8 cellular contexts compared by ENCODE assay signal in genomic region chr4:76214269-76214628, GRCh38. TPM values are rescaled to one million over a fixed set of nuclear protein-coding genes. Genes with fewer than 3 reads are reported as not detected.
DNase-seq lines count a peak whose midpoint lies in the region; ATAC-seq and TF ChIP-seq lines count a peak whose summit lies in the region.

No MANE protein-coding gene starts in this region.

- H3K4me2 ChIP-seq in Loucy (ENCODE audit: low read depth, low read length, poor library complexity, severe bottlenecking) (peak overlapping the region; percentile 96), neural progenitor cell (peak overlapping the region; percentile 94)

- no peaks in the 10 kb centered on the region for H3K9me3 Mint-ChIP-seq in activated T-cell treated with anti-CD3 and anti-CD28 coated beads, Interleukin-2, amount 50 U/mL, for 4 hours
- H3K9me3 Mint-ChIP-seq in neural progenitor cell: no peaks in the 10 kb centered on the region

- H3F3A ChIP-seq in Loucy (ENCODE audit: low read depth) (no peaks in the 10 kb centered on the region; the same call in 1 of the 2 replicates), neural progenitor cell (ENCODE audit: low read depth) (peaks cover 15% of the 10 kb centered on the region)

- H3K9me2 ChIP-seq in Loucy (replicated peaks; ENCODE audit: low read depth, low read length): no peaks in the 10 kb centered on the region

- no peaks in the 10 kb centered on the region for H3K27me3 ChIP-seq in Loucy (ENCODE audit: insufficient read depth, low read length, poor library complexity, severe bottlenecking)
- H3K27me3 ChIP-seq in duodenal mucosa (ENCODE audit: control insufficient read depth in 1 of 2, insufficient read depth in 2 of 2, low read length in 2 of 2): no peaks in the 10 kb centered on the region
- H3K27me3 ChIP-seq in neural progenitor cell: peaks cover 4% of the 10 kb centered on the region

- H3K4me1 ChIP-seq in Loucy (ENCODE audit: insufficient read depth, low read length, poor library complexity, severe bottlenecking) (peaks cover 50% of the 10 kb centered on the region), duodenal mucosa (ENCODE audit: control insufficient read depth in 1 of 2, insufficient read depth in 2 of 2, low read length in 2 of 2) (peaks cover 71 to 77% of the 10 kb centered on the region in 2 donors), neural progenitor cell (peaks cover 18% of the 10 kb centered on the region)

- peak overlapping the region; percentile 94 for H3K4me3 ChIP-seq in Loucy (ENCODE audit: low read length, poor library complexity, severe bottlenecking)
- peak overlapping the region; percentile 88 to 90 for H3K4me3 ChIP-seq in duodenal mucosa (ENCODE audit: low read depth in 1 of 2, low read length in 2 of 2)
- H3K4me3 ChIP-seq in neural progenitor cell: peak overlapping the region; percentile 70

- DNase-seq in activated T-cell treated with anti-CD3 and anti-CD28 coated beads, Interleukin-2, amount 50 U/mL, for 4 hours: no peak
- DNase-seq in activated T-cell treated with anti-CD3 and anti-CD28 coated beads, Interleukin-2, amount 50 U/mL, for 48 hours: no peak
- no peak for DNase-seq in neural progenitor cell (ENCODE audit: low spot score)
- DNase-seq in NK-92 (lab: John Stamatoyannopoulos, UW; ENCODE audit: unreplicated experiment): no peak
- DNase-seq in NCI-H345 (lab: John Stamatoyannopoulos, UW): no peak
- no peak for DNase-seq in cerebellar cortex (ENCODE audit: low spot score)

- H3K9ac ChIP-seq in Loucy (ENCODE audit: low read depth, low read length, poor library complexity, severe bottlenecking): peak overlapping the region; percentile 86
- peak overlapping the region; percentile 90 to 91 for H3K9ac ChIP-seq in duodenal mucosa (ENCODE audit: low read depth in 1 of 2, low read length in 2 of 2)
- H3K9ac ChIP-seq in neural progenitor cell: no peak overlapping the region

- H3K27ac ChIP-seq in duodenal mucosa (ENCODE audit: low read depth, low read length) (peak overlapping the region; percentile 96), neural progenitor cell (peak overlapping the region; percentile 84)

- H3K27me3 Mint-ChIP-seq in activated T-cell treated with anti-CD3 and anti-CD28 coated beads, Interleukin-2, amount 50 U/mL, for 4 hours (ENCODE audit: low read depth): no peaks in the 10 kb centered on the region
- peaks cover 4% of the 10 kb centered on the region for H3K27me3 Mint-ChIP-seq in neural progenitor cell (ENCODE audit: insufficient read depth, low read depth)

- H3K36me3 Mint-ChIP-seq in activated T-cell treated with anti-CD3 and anti-CD28 coated beads, Interleukin-2, amount 50 U/mL, for 4 hours (ENCODE audit: insufficient read depth): no peaks in the 10 kb centered on the region
- peaks cover 3% of the 10 kb centered on the region for H3K36me3 Mint-ChIP-seq in neural progenitor cell

- peak overlapping the region; percentile 98 for H2AFZ ChIP-seq in Loucy (ENCODE audit: low read length)
- H2AFZ ChIP-seq in neural progenitor cell (replicated peaks): peak overlapping the region; percentile 87

- peak overlapping the region; percentile 11 for H3K27ac Mint-ChIP-seq in neural progenitor cell

- H4K20me1 ChIP-seq in Loucy (ENCODE audit: insufficient read depth, low read length, poor library complexity, severe bottlenecking): peaks cover 20% of the 10 kb centered on the region
- peaks cover 9% of the 10 kb centered on the region for H4K20me1 ChIP-seq in neural progenitor cell (ENCODE audit: low read depth)

- no peaks in the 10 kb centered on the region for H3K9me3 ChIP-seq in Loucy (ENCODE audit: insufficient read depth, low read depth, low read length)
- no peaks in the 10 kb centered on the region for H3K9me3 ChIP-seq in duodenal mucosa (ENCODE audit: control insufficient read depth in 1 of 2, low read length in 2 of 2)
- no peaks in the 10 kb centered on the region for H3K9me3 ChIP-seq in neural progenitor cell (ENCODE audit: low read depth)

- H3K4me1 Mint-ChIP-seq in activated T-cell treated with anti-CD3 and anti-CD28 coated beads, Interleukin-2, amount 50 U/mL, for 4 hours (ENCODE audit: low read depth): peaks cover 36% of the 10 kb centered on the region
- peaks cover 43% of the 10 kb centered on the region for H3K4me1 Mint-ChIP-seq in neural progenitor cell

- H3K4me3 Mint-ChIP-seq in activated T-cell treated with anti-CD3 and anti-CD28 coated beads, Interleukin-2, amount 50 U/mL, for 4 hours: peak overlapping the region; percentile 86
- H3K4me3 Mint-ChIP-seq in neural progenitor cell: peak overlapping the region; percentile 87

- TF ChIP-seq CTCF in Loucy (conservative IDR thresholded peaks at IDR 0.05; ENCODE audit: low read length) (0 out of 2 replicates have a peak, but pooled peaks have one; percentile 1), neural progenitor cell (IDR thresholded peaks at IDR 0.05) (no peak)

- H3K79me2 ChIP-seq in Loucy (ENCODE audit: insufficient read depth, low read length): peaks cover 29% of the 10 kb centered on the region
- H3K79me2 ChIP-seq in neural progenitor cell (ENCODE audit: low read depth): peaks cover 33% of the 10 kb centered on the region

- H3K36me3 ChIP-seq in Loucy (ENCODE audit: insufficient read depth, low read length) (no peaks in the 10 kb centered on the region), duodenal mucosa (ENCODE audit: control insufficient read depth in 1 of 2, insufficient read depth in 2 of 2, low read length in 2 of 2) (no peaks in the 10 kb centered on the region), neural progenitor cell (no peaks in the 10 kb centered on the region)

- no peak for ATAC-seq in activated T-cell treated with anti-CD3 and anti-CD28 coated beads, Interleukin-2, amount 50 U/mL, for 4 hours

RNA-seq across cellular contexts. Expression of gene SCARB2, which starts 0.6 kb away (rescaled TPM):
- 1 to 10 TPM; 3.5 to 5.3 (median 4.6) TPM for total RNA-seq in activated T-cell treated with anti-CD3 and anti-CD28 coated beads, Interleukin-2, amount 50 U/mL, for 4 hours
- 67.1 and 97.4 TPM in 2 replicates for total RNA-seq in neural progenitor cell (ENCODE audit: low replicate concordance)

RNA-seq across cellular contexts. Expression of gene FAM47E, which starts 37.3 kb away (rescaled TPM):
- total RNA-seq in activated T-cell treated with anti-CD3 and anti-CD28 coated beads, Interleukin-2, amount 50 U/mL, for 4 hours: not detected
- 3.5 and 7.0 TPM in 2 replicates for total RNA-seq in neural progenitor cell (ENCODE audit: low replicate concordance)

Comparison
In these comparisons a context has a peak if more than half of its experiments do, and no peak if none do; other contexts are left out.
1. RNA of gene SCARB2, which starts 0.6 kb away (total RNA-seq): 67.1 to 97.4 TPM in neural progenitor cell; 3.5 to 5.3 TPM in activated T-cell treated with anti-CD3 and anti-CD28 coated beads, Interleukin-2, amount 50 U/mL, for 4 hours; every median in the first group is over 10 times any median in the second.
2. Peak in every context shown above with its lines, with median percentiles within 50 percentile points of each other: H3K4me3 ChIP-seq.